In the genomic region with DNA sequence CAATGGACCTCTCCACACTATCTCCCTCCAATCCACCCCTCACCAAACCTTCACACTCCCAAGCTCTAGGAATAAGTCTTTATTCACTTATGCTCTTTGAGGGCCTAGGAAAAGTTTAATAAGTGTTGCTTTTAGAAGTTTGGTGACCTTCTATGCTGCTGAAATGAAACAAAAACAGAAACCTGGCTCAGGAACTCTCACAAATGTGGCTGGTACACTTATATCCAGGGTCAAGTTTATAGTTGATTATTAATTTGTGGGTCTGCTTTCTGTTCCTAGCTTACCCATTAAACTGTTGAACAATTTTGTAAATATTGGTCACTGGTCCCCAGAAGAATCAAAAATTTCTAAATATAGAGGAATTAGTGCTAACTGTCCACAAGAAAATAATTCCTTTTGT, we compare ENCODE assay signal across 12 cellular contexts. TPM values are rescaled to one million over a fixed set of nuclear protein-coding genes. Genes with fewer than 3 reads are reported as not detected.
DNase-seq lines count a peak whose midpoint lies in the region; ATAC-seq and TF ChIP-seq lines count a peak whose summit lies in the region.
"Had no signal": no experiment of that assay in that cellular context is flagged by ENCODE, and none has a peak within 500 bp of the region (broad histone marks: within the 10 kb centered on the region; RNA-seq: fewer than 3 reads in every experiment).

No MANE protein-coding gene starts in this region.

- H3K36me3 Mint-ChIP-seq in activated T-helper 1 cell treated with anti-CD3 and anti-CD28 coated beads, Interleukin-12 subunit alpha, Interleukin-12 subunit beta, Interleukin-2, Interleukin-4 antibody, amounts not matched to agents 30 ng/mL and 10 ng/mL and 1 ng/mL, durations not matched to agents 14 hours and 24 hours and 36 hours (ENCODE audit: low read depth): peaks cover 8% of the 10 kb centered on the region

- no peak for TF ChIP-seq EP300 in upper lobe of left lung (IDR thresholded peaks at IDR 0.05)

- no peak for DNase-seq in activated T-helper 1 cell treated with anti-CD3 and anti-CD28 coated beads, Interleukin-12 subunit alpha, Interleukin-12 subunit beta, Interleukin-2, Interleukin-4 antibody, amounts not matched to agents 30 ng/mL and 10 ng/mL and 1 ng/mL, durations not matched to agents 14 hours and 24 hours and 36 hours (ENCODE audit: low spot score)
- DNase-seq in mucosa of gallbladder (ENCODE audit: low spot score) (no peak), upper lobe of left lung (no peak), EL (no peak)
- DNase-seq: aorta, DMS 273 treated with DMSO at 0.1 percent for 48 hours, mesendoderm, transverse colon had no signal

- no peaks in the 10 kb centered on the region for H3K9me3 Mint-ChIP-seq in activated T-helper 1 cell treated with anti-CD3 and anti-CD28 coated beads, Interleukin-12 subunit alpha, Interleukin-12 subunit beta, Interleukin-2, Interleukin-4 antibody, amounts not matched to agents 30 ng/mL and 10 ng/mL and 1 ng/mL, durations not matched to agents 14 hours and 24 hours and 36 hours

- peak; percentile 63 for ATAC-seq in GM18502 (IDR thresholded peaks at IDR 0.05; ENCODE audit: poor library complexity, unreplicated experiment)
- ATAC-seq in GM19455 (IDR thresholded peaks at IDR 0.05; ENCODE audit: unreplicated experiment): peak; percentile 75
- ATAC-seq in HG03064 (IDR thresholded peaks at IDR 0.05; ENCODE audit: low read depth, unreplicated experiment): peak; percentile 78
- ATAC-seq in GM18519 (IDR thresholded peaks at IDR 0.05; ENCODE audit: low FRiP score, unreplicated experiment): no peak
- ATAC-seq in upper lobe of left lung (ENCODE audit: low FRiP score in 2 of 2): no peak

- H3K27me3 ChIP-seq in upper lobe of left lung: no peaks in the 10 kb centered on the region
- H3K27me3 ChIP-seq: transverse colon had no signal

- no peak for TF ChIP-seq POLR2A in upper lobe of left lung (IDR thresholded peaks at IDR 0.05)

- H3K27me3 Mint-ChIP-seq in activated T-helper 1 cell treated with anti-CD3 and anti-CD28 coated beads, Interleukin-12 subunit alpha, Interleukin-12 subunit beta, Interleukin-2, Interleukin-4 antibody, amounts not matched to agents 30 ng/mL and 10 ng/mL and 1 ng/mL, durations not matched to agents 14 hours and 24 hours and 36 hours (ENCODE audit: insufficient read depth): no peaks in the 10 kb centered on the region

- H3K4me3 Mint-ChIP-seq in activated T-helper 1 cell treated with anti-CD3 and anti-CD28 coated beads, Interleukin-12 subunit alpha, Interleukin-12 subunit beta, Interleukin-2, Interleukin-4 antibody, amounts not matched to agents 30 ng/mL and 10 ng/mL and 1 ng/mL, durations not matched to agents 14 hours and 24 hours and 36 hours: peak overlapping the region; percentile 61

- H3K4me1 Mint-ChIP-seq in activated T-helper 1 cell treated with anti-CD3 and anti-CD28 coated beads, Interleukin-12 subunit alpha, Interleukin-12 subunit beta, Interleukin-2, Interleukin-4 antibody, amounts not matched to agents 30 ng/mL and 10 ng/mL and 1 ng/mL, durations not matched to agents 14 hours and 24 hours and 36 hours (ENCODE audit: low read depth): peaks cover 60% of the 10 kb centered on the region

- TF ChIP-seq CTCF in upper lobe of left lung (IDR thresholded peaks at IDR 0.05): no peak

- no peaks in the 10 kb centered on the region for H3K36me3 ChIP-seq in upper lobe of left lung
- H3K36me3 ChIP-seq: transverse colon had no signal

- H3K4me1 ChIP-seq in upper lobe of left lung: peaks cover 0 to 7% (median 0%) of the 10 kb centered on the region in 4 donors
- H3K4me1 ChIP-seq: transverse colon had no signal

- no peak overlapping the region for H3K27ac ChIP-seq in upper lobe of left lung
- H3K27ac ChIP-seq: transverse colon had no signal

- peak overlapping the region; percentile 81 for H3K27ac Mint-ChIP-seq in activated T-helper 1 cell treated with anti-CD3 and anti-CD28 coated beads, Interleukin-12 subunit alpha, Interleukin-12 subunit beta, Interleukin-2, Interleukin-4 antibody, amounts not matched to agents 30 ng/mL and 10 ng/mL and 1 ng/mL, durations not matched to agents 14 hours and 24 hours and 36 hours

- H3K9me3 ChIP-seq in upper lobe of left lung: no peaks in the 10 kb centered on the region
- H3K9me3 ChIP-seq: transverse colon had no signal

- H3K4me3 ChIP-seq in upper lobe of left lung: no peak overlapping the region
- H3K4me3 ChIP-seq: transverse colon had no signal

- intact Hi-C loops in activated T-helper 1 cell treated with anti-CD3 and anti-CD28 coated beads, Interleukin-12 subunit alpha, Interleukin-12 subunit beta, Interleukin-2, Interleukin-4 antibody, amounts not matched to agents 30 ng/mL and 10 ng/mL and 1 ng/mL, durations not matched to agents 14 hours and 24 hours and 36 hours (cut with micrococcal nuclease): loop anchor here (5.0 kb wide), 1 partner anchor 382 kb away; a partner anchor contains a TSS

RNA-seq across cellular contexts. Expression of a gene that starts 14.2 kb away (rescaled TPM):
- total RNA-seq in activated T-helper 1 cell treated with anti-CD3 and anti-CD28 coated beads, Interleukin-12 subunit alpha, Interleukin-12 subunit beta, Interleukin-2, Interleukin-4 antibody, amounts not matched to agents 30 ng/mL and 10 ng/mL and 1 ng/mL, durations not matched to agents 14 hours and 24 hours and 36 hours: 153 and 159 TPM in 2 replicates
- 40.6 TPM for total RNA-seq in mucosa of gallbladder
- 10 to 100 TPM; 41.0 to 91.1 (median 61.7) TPM for total RNA-seq in upper lobe of left lung

Comparison
In these comparisons a context has a peak if more than half of its experiments do, and no peak if none do; other contexts are left out.
1. ATAC-seq: peak in GM18502 (single experiment), GM19455 (single experiment) and HG03064 (single experiment); none in GM18519 (single experiment) and upper lobe of left lung (0 of 2).